Comparison of ENCODE assay signal across 29 cellular contexts in the genomic region with DNA sequence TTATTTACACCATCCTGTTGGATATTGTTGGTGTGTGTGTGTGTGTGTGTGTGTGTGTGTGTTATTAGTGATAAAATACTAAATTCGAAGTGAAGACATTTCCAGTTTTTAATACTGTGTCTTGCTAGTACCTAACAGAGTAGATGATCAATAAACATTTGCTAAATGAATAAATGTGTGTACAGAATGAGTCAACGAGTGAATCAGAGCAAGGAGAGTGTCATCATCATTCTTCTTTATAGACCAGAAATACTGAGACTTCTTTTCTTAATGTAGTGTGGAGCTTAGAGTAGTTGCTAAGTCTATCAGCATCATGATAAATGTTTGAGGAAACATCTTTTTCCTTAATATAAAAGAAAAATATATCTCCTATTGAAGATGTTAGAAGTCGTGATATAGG.
"Had no signal": no experiment of that assay in that cellular context is flagged by ENCODE, and none has a peak within 500 bp of the region (broad histone marks: within the 10 kb centered on the region; RNA-seq: fewer than 3 reads in every experiment).

No MANE protein-coding gene starts in this region.

- H3K4me3 Mint-ChIP-seq: effector memory CD8-positive, alpha-beta T cell; mesothelial cell of epicardium; naive B cell; nephron; neural progenitor cell; stimulated activated naive B cell treated with anti-CD40 and anti-IgM and Interleukin-4, amounts not matched to agents 10 μg/mL and 1 μg/mL and 100 μg/mL, for 72 hours; stimulated activated naive CD8-positive, alpha-beta T cell treated with anti-CD3 and anti-CD28 coated beads, Interleukin-15, Interleukin-2, amounts not matched to agents 100 ng/mL and 50 ng/mL, for 24 hours had no signal

- H3K36me3 Mint-ChIP-seq: mesothelial cell of epicardium; naive B cell; neural progenitor cell; stimulated activated naive B cell treated with anti-CD40 and anti-IgM and Interleukin-4, amounts not matched to agents 10 μg/mL and 1 μg/mL and 100 μg/mL, for 72 hours had no signal

- H2AFZ ChIP-seq: hepatocyte, neural progenitor cell, parathyroid adenoma had no signal

- H3K4me1 Mint-ChIP-seq: naive B cell; stimulated activated naive B cell treated with anti-CD40 and anti-IgM and Interleukin-4, amounts not matched to agents 10 μg/mL and 1 μg/mL and 100 μg/mL, for 72 hours had no signal

- H3K9me3 ChIP-seq: esophagus squamous epithelium, gastroesophageal sphincter, heart left ventricle, mucosa of descending colon, right lobe of liver, thoracic aorta, tibial nerve, upper lobe of right lung, uterus had no signal

- H3K9ac ChIP-seq: neural progenitor cell, parathyroid adenoma had no signal

- H3K4me2 ChIP-seq: hepatocyte, neural progenitor cell had no signal

- H3K27me3 Mint-ChIP-seq: effector memory CD8-positive, alpha-beta T cell; stimulated activated naive B cell treated with anti-CD40 and anti-IgM and Interleukin-4, amounts not matched to agents 10 μg/mL and 1 μg/mL and 100 μg/mL, for 72 hours had no signal

- H3K79me2 ChIP-seq: hepatocyte, parathyroid adenoma had no signal

- H3K4me1 ChIP-seq: esophagus squamous epithelium, gastroesophageal sphincter, heart left ventricle, neural progenitor cell, parathyroid adenoma, right lobe of liver, tibial nerve, upper lobe of right lung, uterus had no signal

- H3K36me3 ChIP-seq: esophagus squamous epithelium, gastroesophageal sphincter, heart left ventricle, neural progenitor cell, right lobe of liver, thoracic aorta, tibial nerve, upper lobe of right lung, uterus had no signal

- H3K9me3 Mint-ChIP-seq: effector memory CD8-positive, alpha-beta T cell; mesothelial cell of epicardium; naive B cell; nephron; neural progenitor cell; stimulated activated naive B cell treated with anti-CD40 and anti-IgM and Interleukin-4, amounts not matched to agents 10 μg/mL and 1 μg/mL and 100 μg/mL, for 72 hours; stimulated activated naive CD8-positive, alpha-beta T cell treated with anti-CD3 and anti-CD28 coated beads, Interleukin-15, Interleukin-2, amounts not matched to agents 100 ng/mL and 50 ng/mL, for 24 hours had no signal

- H3K27ac Mint-ChIP-seq: effector memory CD8-positive, alpha-beta T cell; mesothelial cell of epicardium; naive B cell; nephron; neural progenitor cell; progenitor cell of endocrine pancreas; stimulated activated naive B cell treated with anti-CD40 and anti-IgM and Interleukin-4, amounts not matched to agents 10 μg/mL and 1 μg/mL and 100 μg/mL, for 72 hours; stimulated activated naive CD8-positive, alpha-beta T cell treated with anti-CD3 and anti-CD28 coated beads, Interleukin-15, Interleukin-2, amounts not matched to agents 100 ng/mL and 50 ng/mL, for 24 hours had no signal

- H3K27ac ChIP-seq: esophagus squamous epithelium, gastroesophageal sphincter, heart left ventricle, hepatocyte, neural progenitor cell, parathyroid adenoma, right lobe of liver, thoracic aorta, tibial nerve, upper lobe of right lung, uterus had no signal

- H3K27me3 ChIP-seq: esophagus squamous epithelium, gastroesophageal sphincter, hepatocyte, neural progenitor cell, right lobe of liver, tibial nerve, upper lobe of right lung, uterus had no signal

- ATAC-seq: effector memory CD8-positive, alpha-beta T cell; gastroesophageal sphincter; heart left ventricle; left lobe of liver; mucosa of descending colon; right lobe of liver; stimulated activated naive B cell treated with anti-CD40 and anti-IgM and Interleukin-4, amounts not matched to agents 10 μg/mL and 1 μg/mL and 100 μg/mL, for 72 hours; upper lobe of right lung had no signal

- DNase-seq: cortex of kidney; effector memory CD8-positive, alpha-beta T cell; erythroblast; esophagus squamous epithelium; foreskin fibroblast; heart left ventricle; kidney; mesenchymal stem cell; mucosa of descending colon; naive B cell; right lobe of liver; small intestine; stimulated activated CD4-positive, alpha-beta T cell treated with anti-CD3 and anti-CD28 coated beads, Interleukin-15, amount 100 ng/mL, for 24 hours; stimulated activated CD4-positive, alpha-beta T cell treated with anti-CD3 and anti-CD28 coated beads, Interleukin-2, amount 100 ng/mL, for 48 hours; stimulated activated naive B cell treated with anti-CD40 and anti-IgM and Interleukin-4, amounts not matched to agents 10 μg/mL and 1 μg/mL and 100 μg/mL, for 72 hours; upper lobe of right lung; uterus had no signal

- H3K4me3 ChIP-seq: esophagus squamous epithelium, gastroesophageal sphincter, heart left ventricle, hepatocyte, lung, mucosa of descending colon, neural progenitor cell, right lobe of liver, thoracic aorta, tibial nerve, upper lobe of right lung, uterus had no signal
